8 cellular contexts compared by ENCODE assay signal in the genomic region with DNA sequence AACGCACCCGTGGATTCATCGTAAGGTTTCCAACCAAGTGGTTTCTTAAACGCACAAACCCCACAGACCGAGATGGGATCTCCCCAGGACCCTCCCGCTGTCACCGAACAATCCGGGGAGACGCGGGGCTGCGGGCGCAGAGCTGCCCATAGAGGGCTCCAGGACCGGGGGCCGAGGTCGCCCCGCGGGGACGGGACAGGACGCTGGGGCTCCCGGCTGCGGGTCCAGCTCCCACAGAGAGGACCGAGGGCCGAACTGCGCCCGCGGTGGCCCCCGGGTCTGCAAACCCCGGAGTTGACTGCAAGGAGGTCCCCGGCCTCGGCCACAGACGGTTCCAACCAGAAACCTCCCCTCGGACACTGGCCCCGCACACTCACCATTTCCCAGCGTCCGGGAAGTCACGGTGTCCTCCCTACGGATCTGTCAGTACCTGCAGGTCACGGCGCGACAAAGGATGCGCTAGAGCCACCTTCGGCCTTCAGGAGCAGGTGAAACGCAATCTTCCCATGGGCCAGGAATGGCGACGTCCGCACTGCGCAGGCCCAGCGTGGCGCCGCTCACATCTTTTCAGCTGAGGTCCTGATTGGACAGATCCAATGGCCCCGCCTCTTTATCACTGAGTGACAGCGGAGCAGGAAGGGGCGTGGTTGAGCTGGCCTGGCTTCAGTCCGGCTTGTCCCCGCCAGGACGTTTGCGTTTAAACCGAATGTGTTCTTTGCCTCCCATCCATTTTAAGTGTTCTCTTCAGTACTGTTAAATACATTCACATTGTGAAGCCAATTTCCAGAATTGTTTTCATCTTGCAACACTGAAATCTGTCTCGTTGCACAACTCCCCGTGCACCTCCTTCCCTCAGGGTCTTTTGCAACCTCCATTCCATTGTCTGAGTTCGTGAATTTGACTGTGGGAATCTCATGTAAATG. TPM values are rescaled to one million over a fixed set of nuclear protein-coding genes. Genes with fewer than 3 reads are reported as not detected.
A peak's percentile ranks its signal among the peaks of the same experiment; 100 is the strongest.
DNase-seq lines count a peak whose midpoint lies in the region; ATAC-seq and TF ChIP-seq lines count a peak whose summit lies in the region.

A gene (minus strand): TSS at position 534 of the 923 bp plus-strand sequence. CDS start 154 bp downstream, at position 380.

- H3K27me3 Mint-ChIP-seq in progenitor cell of endocrine pancreas: no peaks in the 10 kb centered on the region

- peak within 1 kb of the TSS; percentile 88 for H3K4me3 ChIP-seq in GM12875 (ENCODE audit: low read depth, low read length)

- peak within 1 kb of the TSS; percentile 99 for H3K4me3 Mint-ChIP-seq in progenitor cell of endocrine pancreas (ENCODE audit: low read depth)

- intact Hi-C loops in left ventricle myocardium superior (cut with micrococcal nuclease): no loop called here

- H3K36me3 Mint-ChIP-seq in progenitor cell of endocrine pancreas (ENCODE audit: insufficient read depth): peaks cover 37% of the 10 kb centered on the region

- ATAC-seq in HG02678 (IDR thresholded peaks at IDR 0.05; ENCODE audit: unreplicated experiment) (peak; percentile 99), left ventricle myocardium superior (peak; percentile 100)

- H3K4me1 Mint-ChIP-seq in progenitor cell of endocrine pancreas (ENCODE audit: low read depth): peaks cover 8% of the 10 kb centered on the region

- peak; percentile 32; the same call in 1 of the 2 replicates for TF ChIP-seq CTCF in GM12875 (IDR thresholded peaks at IDR 0.05; ENCODE audit: borderline replicate concordance, insufficient read depth, low read depth, low read length)
- peak; percentile 38 for TF ChIP-seq CTCF in progenitor cell of endocrine pancreas (IDR thresholded peaks at IDR 0.05; ENCODE audit: unreplicated experiment)

- H3K27ac Mint-ChIP-seq in progenitor cell of endocrine pancreas: peak within 1 kb of the TSS; percentile 98

- peaks cover 11% of the 10 kb centered on the region for H3K9me3 Mint-ChIP-seq in progenitor cell of endocrine pancreas (ENCODE audit: low read depth)

- DNase-seq in NCI-H1417 (lab: John Stamatoyannopoulos, UW) (peak; percentile 92 to 98 (median 95)), T-helper 1 cell (peak; percentile 79 to 92 (median 89)), amygdala (lab: John Stamatoyannopoulos, UW) (peak in 55 of 56 donors; percentile 64 to 95 (median 88)), left ventricle myocardium superior (peak; percentile 93), progenitor cell of endocrine pancreas (ENCODE audit: low spot score, unreplicated experiment) (peak; percentile 90), ureter (ENCODE audit: low spot score) (peak; percentile 97)

RNA-seq across cellular contexts. Expression of the gene that starts here (rescaled TPM):
- total RNA-seq in left ventricle myocardium superior: 3.6 TPM
- total RNA-seq in progenitor cell of endocrine pancreas: 10.5 and 12.4 TPM in 2 replicates
- total RNA-seq in ureter: 15.3 TPM

Comparison
In these comparisons a context has a peak if more than half of its experiments do, and no peak if none do; other contexts are left out.
1. Peak in every context shown above with its lines: DNase-seq, ATAC-seq and H3K4me3 ChIP-seq.